Comparison of ENCODE assay signal across 2 cellular contexts in the genomic region with DNA sequence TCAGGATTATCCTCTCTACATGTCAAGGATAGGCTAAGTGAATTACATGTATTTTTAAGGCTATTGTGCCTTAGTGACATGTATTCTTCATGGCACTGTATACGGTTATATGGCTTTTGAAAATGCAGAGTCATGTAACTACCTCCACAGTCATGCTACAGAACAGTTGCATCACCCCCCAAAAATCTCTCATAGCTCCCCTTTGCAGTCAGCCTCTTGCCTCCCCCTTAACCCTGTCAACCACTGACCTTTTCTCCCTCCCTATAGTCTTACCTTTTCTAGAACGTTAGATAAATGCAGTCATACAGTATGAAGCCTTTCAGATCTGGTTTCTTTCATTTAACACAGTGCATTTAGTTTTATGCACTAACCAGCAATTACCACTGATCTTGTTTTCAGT.
TF ChIP-seq lines count a peak whose summit lies in the region.

No MANE protein-coding gene starts in this region.

TF ChIP-seq in IMR-90, 13 proteins besides CTCF, POLR2A, EP300 and RAD21:
- no peak for TF ChIP-seq FOS (IDR thresholded peaks at IDR 0.05; ENCODE audit: low read depth, low read length)
- no peak for TF ChIP-seq MAZ (IDR thresholded peaks at IDR 0.05; ENCODE audit: borderline replicate concordance, low read depth, low read length)
- TF ChIP-seq MAFK (IDR thresholded peaks at IDR 0.05; ENCODE audit: low read depth, low read length), result no peak
- TF ChIP-seq USF2 (IDR thresholded peaks at IDR 0.05; ENCODE audit: low read depth, low read length), result no peak
- no peak for TF ChIP-seq MXI1 (IDR thresholded peaks at IDR 0.05; ENCODE audit: borderline replicate concordance, low read depth, low read length)
- TF ChIP-seq SMC3 (IDR thresholded peaks at IDR 0.05; ENCODE audit: low read depth, low read length), result no peak
- TF ChIP-seq RFX5 (IDR thresholded peaks at IDR 0.05; ENCODE audit: low read depth, low read length), result no peak
- peak; percentile 45; the same call in 1 of the 2 replicates for TF ChIP-seq NFE2L2 (IDR thresholded peaks at IDR 0.05; ENCODE audit: low read depth, low read length)
- TF ChIP-seq RCOR1 (IDR thresholded peaks at IDR 0.05; ENCODE audit: insufficient replicate concordance, low read length), result no peak
- TF ChIP-seq CEBPB (IDR thresholded peaks at IDR 0.05; ENCODE audit: low read depth, low read length), result 0 out of 2 replicates have a peak, but pooled peaks have one; percentile 9

TF ChIP-seq in K562, 482 proteins besides CTCF, POLR2A, EP300 and RAD21 (continues in another document):
- TF ChIP-seq LCOR (CRISPR knock-in tag; IDR thresholded peaks at IDR 0.05), result no peak
- TF ChIP-seq, protein P1, sequence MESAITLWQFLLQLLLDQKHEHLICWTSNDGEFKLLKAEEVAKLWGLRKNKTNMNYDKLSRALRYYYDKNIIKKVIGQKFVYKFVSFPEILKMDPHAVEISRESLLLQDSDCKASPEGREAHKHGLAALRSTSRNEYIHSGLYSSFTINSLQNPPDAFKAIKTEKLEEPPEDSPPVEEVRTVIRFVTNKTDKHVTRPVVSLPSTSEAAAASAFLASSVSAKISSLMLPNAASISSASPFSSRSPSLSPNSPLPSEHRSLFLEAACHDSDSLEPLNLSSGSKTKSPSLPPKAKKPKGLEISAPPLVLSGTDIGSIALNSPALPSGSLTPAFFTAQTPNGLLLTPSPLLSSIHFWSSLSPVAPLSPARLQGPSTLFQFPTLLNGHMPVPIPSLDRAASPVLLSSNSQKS (CRISPR knock-in tag; IDR thresholded peaks at IDR 0.05), result no peak
- peak; percentile 65 for TF ChIP-seq SMARCA4 (IDR thresholded peaks at IDR 0.05)
- no peak for TF ChIP-seq ZBTB26 (CRISPR knock-in tag; IDR thresholded peaks at IDR 0.05)
- TF ChIP-seq JUN (IDR thresholded peaks at IDR 0.05; ENCODE audit: borderline replicate concordance, low read depth, low read length), result no peak
- TF ChIP-seq JUN (CRISPR knock-in tag; IDR thresholded peaks at IDR 0.05; ENCODE audit: borderline replicate concordance), result no peak
- no peak for TF ChIP-seq ZBTB1 (CRISPR knock-in tag; IDR thresholded peaks at IDR 0.05; ENCODE audit: borderline replicate concordance, low read depth)
- no peak for TF ChIP-seq XRCC3 (IDR thresholded peaks at IDR 0.05)
- TF ChIP-seq ESRRB (CRISPR knock-in tag; IDR thresholded peaks at IDR 0.05; ENCODE audit: borderline replicate concordance), result no peak
- TF ChIP-seq PHF21A (IDR thresholded peaks at IDR 0.05; ENCODE audit: borderline replicate concordance, low read depth), result no peak
- TF ChIP-seq SAP30 (IDR thresholded peaks at IDR 0.05; ENCODE audit: borderline replicate concordance, insufficient read depth, low read depth, low read length, poor library complexity, severe bottlenecking), result no peak
- TF ChIP-seq ARID1B (IDR thresholded peaks at IDR 0.05), result peak; percentile 47
- TF ChIP-seq EP400 (IDR thresholded peaks at IDR 0.05), result peak; percentile 50; the same call in 1 of the 2 replicates
- TF ChIP-seq E2F5 (CRISPR knock-in tag; IDR thresholded peaks at IDR 0.05), result no peak
- no peak for TF ChIP-seq SRSF3 (IDR thresholded peaks at IDR 0.05; ENCODE audit: insufficient read depth, low read length)
- peak; percentile 52; the same call in 1 of the 2 replicates for TF ChIP-seq MAFK (IDR thresholded peaks at IDR 0.05; ENCODE audit: low read length)
- TF ChIP-seq, protein P2, sequence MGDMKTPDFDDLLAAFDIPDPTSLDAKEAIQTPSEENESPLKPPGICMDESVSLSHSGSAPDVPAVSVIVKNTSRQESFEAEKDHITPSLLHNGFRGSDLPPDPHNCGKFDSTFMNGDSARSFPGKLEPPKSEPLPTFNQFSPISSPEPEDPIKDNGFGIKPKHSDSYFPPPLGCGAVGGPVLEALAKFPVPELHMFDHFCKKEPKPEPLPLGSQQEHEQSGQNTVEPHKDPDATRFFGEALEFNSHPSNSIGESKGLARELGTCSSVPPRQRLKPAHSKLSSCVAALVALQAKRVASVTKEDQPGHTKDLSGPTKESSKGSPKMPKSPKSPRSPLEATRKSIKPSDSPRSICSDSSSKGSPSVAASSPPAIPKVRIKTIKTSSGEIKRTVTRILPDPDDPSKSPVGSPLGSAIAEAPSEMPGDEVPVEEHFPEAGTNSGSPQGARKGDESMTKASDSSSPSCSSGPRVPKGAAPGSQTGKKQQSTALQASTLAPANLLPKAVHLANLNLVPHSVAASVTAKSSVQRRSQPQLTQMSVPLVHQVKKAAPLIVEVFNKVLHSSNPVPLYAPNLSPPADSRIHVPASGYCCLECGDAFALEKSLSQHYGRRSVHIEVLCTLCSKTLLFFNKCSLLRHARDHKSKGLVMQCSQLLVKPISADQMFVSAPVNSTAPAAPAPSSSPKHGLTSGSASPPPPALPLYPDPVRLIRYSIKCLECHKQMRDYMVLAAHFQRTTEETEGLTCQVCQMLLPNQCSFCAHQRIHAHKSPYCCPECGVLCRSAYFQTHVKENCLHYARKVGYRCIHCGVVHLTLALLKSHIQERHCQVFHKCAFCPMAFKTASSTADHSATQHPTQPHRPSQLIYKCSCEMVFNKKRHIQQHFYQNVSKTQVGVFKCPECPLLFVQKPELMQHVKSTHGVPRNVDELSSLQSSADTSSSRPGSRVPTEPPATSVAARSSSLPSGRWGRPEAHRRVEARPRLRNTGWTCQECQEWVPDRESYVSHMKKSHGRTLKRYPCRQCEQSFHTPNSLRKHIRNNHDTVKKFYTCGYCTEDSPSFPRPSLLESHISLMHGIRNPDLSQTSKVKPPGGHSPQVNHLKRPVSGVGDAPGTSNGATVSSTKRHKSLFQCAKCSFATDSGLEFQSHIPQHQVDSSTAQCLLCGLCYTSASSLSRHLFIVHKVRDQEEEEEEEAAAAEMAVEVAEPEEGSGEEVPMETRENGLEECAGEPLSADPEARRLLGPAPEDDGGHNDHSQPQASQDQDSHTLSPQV (IDR thresholded peaks at IDR 0.05), result peak; percentile 50; the same call in 1 of the 2 replicates
- TF ChIP-seq MAFG (tag; conservative IDR thresholded peaks at IDR 0.05), result peak; percentile 80
- no peak for TF ChIP-seq KAT7 (CRISPR knock-in tag; IDR thresholded peaks at IDR 0.05; ENCODE audit: borderline replicate concordance)
- TF ChIP-seq DPF2 (IDR thresholded peaks at IDR 0.05), result peak; percentile 77
- TF ChIP-seq ZNF12 (CRISPR knock-in tag; IDR thresholded peaks at IDR 0.05), result no peak
- no peak for TF ChIP-seq POLR2AphosphoS2 (IDR thresholded peaks at IDR 0.05; ENCODE audit: low read length)
- no peak for TF ChIP-seq CHCHD3 (CRISPR knock-in tag; IDR thresholded peaks at IDR 0.05)
- TF ChIP-seq CREB5 (CRISPR knock-in tag; IDR thresholded peaks at IDR 0.05), result no peak
- no peak for TF ChIP-seq ZNF41 (CRISPR knock-in tag; conservative IDR thresholded peaks at IDR 0.05)
- no peak for TF ChIP-seq RNF219 (CRISPR knock-in tag; IDR thresholded peaks at IDR 0.05)
- TF ChIP-seq SMARCE1 (IDR thresholded peaks at IDR 0.05), result 0 out of 2 replicates have a peak, but pooled peaks have one; percentile 29
- TF ChIP-seq, protein P3, sequence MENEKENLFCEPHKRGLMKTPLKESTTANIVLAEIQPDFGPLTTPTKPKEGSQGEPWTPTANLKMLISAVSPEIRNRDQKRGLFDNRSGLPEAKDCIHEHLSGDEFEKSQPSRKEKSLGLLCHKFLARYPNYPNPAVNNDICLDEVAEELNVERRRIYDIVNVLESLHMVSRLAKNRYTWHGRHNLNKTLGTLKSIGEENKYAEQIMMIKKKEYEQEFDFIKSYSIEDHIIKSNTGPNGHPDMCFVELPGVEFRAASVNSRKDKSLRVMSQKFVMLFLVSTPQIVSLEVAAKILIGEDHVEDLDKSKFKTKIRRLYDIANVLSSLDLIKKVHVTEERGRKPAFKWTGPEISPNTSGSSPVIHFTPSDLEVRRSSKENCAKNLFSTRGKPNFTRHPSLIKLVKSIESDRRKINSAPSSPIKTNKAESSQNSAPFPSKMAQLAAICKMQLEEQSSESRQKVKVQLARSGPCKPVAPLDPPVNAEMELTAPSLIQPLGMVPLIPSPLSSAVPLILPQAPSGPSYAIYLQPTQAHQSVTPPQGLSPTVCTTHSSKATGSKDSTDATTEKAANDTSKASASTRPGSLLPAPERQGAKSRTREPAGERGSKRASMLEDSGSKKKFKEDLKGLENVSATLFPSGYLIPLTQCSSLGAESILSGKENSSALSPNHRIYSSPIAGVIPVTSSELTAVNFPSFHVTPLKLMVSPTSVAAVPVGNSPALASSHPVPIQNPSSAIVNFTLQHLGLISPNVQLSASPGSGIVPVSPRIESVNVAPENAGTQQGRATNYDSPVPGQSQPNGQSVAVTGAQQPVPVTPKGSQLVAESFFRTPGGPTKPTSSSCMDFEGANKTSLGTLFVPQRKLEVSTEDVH (IDR thresholded peaks at IDR 0.05; ENCODE audit: low read depth, partially characterized antibody), result no peak
- TF ChIP-seq C11orf30 (IDR thresholded peaks at IDR 0.05; ENCODE audit: low read depth), result peak; percentile 85
- TF ChIP-seq MEF2D (tag; conservative IDR thresholded peaks at IDR 0.05; ENCODE audit: low read depth), result no peak
- TF ChIP-seq GTF2E2 (tag; IDR thresholded peaks at IDR 0.05), result no peak
- peak; percentile 78 for TF ChIP-seq NFE2 (IDR thresholded peaks at IDR 0.05; ENCODE audit: low read depth)
- peak; percentile 86 for TF ChIP-seq BACH1 (tag; IDR thresholded peaks at IDR 0.05)
- TF ChIP-seq RBM15 (IDR thresholded peaks at IDR 0.05; ENCODE audit: insufficient read depth, low read length), result no peak
- TF ChIP-seq ZNF408 (CRISPR knock-in tag; IDR thresholded peaks at IDR 0.05; ENCODE audit: low read depth), result no peak
- TF ChIP-seq, protein P4, sequence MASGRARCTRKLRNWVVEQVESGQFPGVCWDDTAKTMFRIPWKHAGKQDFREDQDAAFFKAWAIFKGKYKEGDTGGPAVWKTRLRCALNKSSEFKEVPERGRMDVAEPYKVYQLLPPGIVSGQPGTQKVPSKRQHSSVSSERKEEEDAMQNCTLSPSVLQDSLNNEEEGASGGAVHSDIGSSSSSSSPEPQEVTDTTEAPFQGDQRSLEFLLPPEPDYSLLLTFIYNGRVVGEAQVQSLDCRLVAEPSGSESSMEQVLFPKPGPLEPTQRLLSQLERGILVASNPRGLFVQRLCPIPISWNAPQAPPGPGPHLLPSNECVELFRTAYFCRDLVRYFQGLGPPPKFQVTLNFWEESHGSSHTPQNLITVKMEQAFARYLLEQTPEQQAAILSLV (tag; IDR thresholded peaks at IDR 0.05), result 0 out of 2 replicates have a peak, but pooled peaks have one; percentile 13
- TF ChIP-seq ZFP91 (CRISPR knock-in tag; IDR thresholded peaks at IDR 0.05), result no peak
- TF ChIP-seq LEF1 (IDR thresholded peaks at IDR 0.05), result 0 out of 2 replicates have a peak, but pooled peaks have one; percentile 48
- no peak for TF ChIP-seq ZZZ3 (IDR thresholded peaks at IDR 0.05)
- 0 out of 2 replicates have a peak, but pooled peaks have one; percentile 17 for TF ChIP-seq FOSL1 (tag; conservative IDR thresholded peaks at IDR 0.05)
- TF ChIP-seq CEBPG (CRISPR knock-in tag; IDR thresholded peaks at IDR 0.05), result peak; percentile 85
- TF ChIP-seq CEBPG (tag; conservative IDR thresholded peaks at IDR 0.05 in 1 of 2, IDR thresholded peaks at IDR 0.05 in 1 of 2), result peak; percentile 85 to 87
- no peak for TF ChIP-seq SMAD2 (IDR thresholded peaks at IDR 0.05; ENCODE audit: low read depth, low read length)
- TF ChIP-seq TRIM24 (IDR thresholded peaks at IDR 0.05), result peak; percentile 54 to 65
- TF ChIP-seq ZFP1 (CRISPR knock-in tag; IDR thresholded peaks at IDR 0.05), result no peak
- TF ChIP-seq RB1 (IDR thresholded peaks at IDR 0.05; ENCODE audit: low read depth), result no peak
